11 cellular contexts compared by ENCODE assay signal in the genomic region with DNA sequence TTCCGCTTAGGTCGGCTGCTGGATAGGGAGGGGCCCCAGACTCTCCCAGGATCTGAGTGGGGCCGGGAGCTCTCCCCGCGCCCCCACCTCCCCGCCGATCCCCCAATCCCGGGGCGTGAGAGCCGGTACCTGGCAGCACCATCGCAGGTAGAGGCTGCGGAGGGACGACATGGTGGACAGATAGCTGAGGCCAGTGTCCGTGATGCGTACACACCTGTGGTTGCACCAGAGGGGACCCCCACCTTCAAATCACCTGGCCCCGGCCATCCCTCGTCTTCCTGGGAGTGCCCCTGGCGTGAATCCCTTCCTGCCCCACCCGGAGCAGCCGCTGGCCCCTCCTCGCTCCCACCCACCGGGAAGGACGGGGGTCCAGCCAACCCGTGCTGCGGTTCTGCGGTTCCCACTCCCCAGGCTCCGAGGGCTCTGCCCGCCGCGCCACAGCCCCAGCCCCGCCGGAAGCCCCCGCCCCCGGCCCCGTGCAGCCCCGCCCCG. TPM values are rescaled to one million over a fixed set of nuclear protein-coding genes. Genes with fewer than 3 reads are reported as not detected.
A peak's percentile ranks its signal among the peaks of the same experiment; 100 is the strongest.
DNase-seq lines count a peak whose midpoint lies in the region; ATAC-seq, FAIRE-seq and TF ChIP-seq lines count a peak whose summit lies in the region.
"Had no signal": no experiment of that assay in that cellular context is flagged by ENCODE, and none has a peak within 500 bp of the region (broad histone marks: within the 10 kb centered on the region; RNA-seq: fewer than 3 reads in every experiment).

No MANE protein-coding gene starts in this region.

- no peaks in the 10 kb centered on the region for H3K36me3 ChIP-seq in CD8-positive, alpha-beta T cell (ENCODE audit: insufficient read depth, low read length)
- H3K36me3 ChIP-seq in bronchial epithelial cell (ENCODE audit: control insufficient read depth, insufficient read depth, low read length): no peaks in the 10 kb centered on the region
- no peaks in the 10 kb centered on the region for H3K36me3 ChIP-seq in mucosa of rectum (ENCODE audit: control insufficient read depth in 2 of 2, insufficient read depth in 2 of 2, low read length in 2 of 2)
- H3K36me3 ChIP-seq: gastrocnemius medialis had no signal

- peak overlapping the region; percentile 58 for H3K4me3 ChIP-seq in CD8-positive, alpha-beta T cell (ENCODE audit: low read depth, low read length)
- peak overlapping the region; percentile 39 for H3K4me3 ChIP-seq in bronchial epithelial cell (ENCODE audit: low read depth, low read length)
- peak overlapping the region; percentile 50 to 57 for H3K4me3 ChIP-seq in mucosa of rectum (ENCODE audit: low read length in 2 of 2)

- H3K9me3 ChIP-seq in CD8-positive, alpha-beta T cell (ENCODE audit: low read length): no peaks in the 10 kb centered on the region
- no peaks in the 10 kb centered on the region for H3K9me3 ChIP-seq in mucosa of rectum (ENCODE audit: control insufficient read depth in 2 of 2, low read length in 2 of 2)
- H3K9me3 ChIP-seq: gastrocnemius medialis had no signal

- FAIRE-seq in bronchial epithelial cell (lab: Jason Lieb, UNC) (no peak), GM19239 (lab: Jason Lieb, UNC) (no peak)

- intact Hi-C loops in CD8-positive, alpha-beta T cell (cut with DNase I, micrococcal nuclease): no loop called here

- H3K4me1 ChIP-seq in CD8-positive, alpha-beta T cell (ENCODE audit: insufficient read depth, low read length): peaks cover 37% of the 10 kb centered on the region
- H3K4me1 ChIP-seq in mucosa of rectum (ENCODE audit: control insufficient read depth in 2 of 2, insufficient read depth in 2 of 2, low read length in 2 of 2): peaks cover 10 to 16% of the 10 kb centered on the region in 2 donors

- H3K4me3 Mint-ChIP-seq in CD8-positive, alpha-beta T cell: peak overlapping the region; percentile 35

- POLR2A ChIA-PET in CD8-positive, alpha-beta T cell (lab: Charles Lee): interaction anchor here (1.0 to 3.4 kb wide), 14 partner anchors 11 to 303 kb away, joined by 3 to 31 read pairs (median 8); a partner anchor contains a TSS
- POLR2A ChIA-PET in HEK293T (lab: Yijun Ruan, JAX): interaction anchor here (1.0 to 1.4 kb wide), 3 partner anchors 24 to 26 kb away, joined by 3 read pairs; a partner anchor contains a TSS

- no peak for TF ChIP-seq CTCF in CD8-positive, alpha-beta T cell (IDR thresholded peaks at IDR 0.05)
- no peak for TF ChIP-seq CTCF in bronchial epithelial cell (IDR thresholded peaks at IDR 0.05; ENCODE audit: insufficient read depth, low read length, severe bottlenecking)

- no peaks in the 10 kb centered on the region for H3K36me3 Mint-ChIP-seq in CD8-positive, alpha-beta T cell

- no peak overlapping the region for H3K27ac Mint-ChIP-seq in CD8-positive, alpha-beta T cell

- peak; percentile 6 for ATAC-seq in CD8-positive, alpha-beta T cell
- ATAC-seq: gastrocnemius medialis had no signal

- peaks cover 3% of the 10 kb centered on the region for H3K9me3 Mint-ChIP-seq in CD8-positive, alpha-beta T cell

- H3K4me1 Mint-ChIP-seq in CD8-positive, alpha-beta T cell (ENCODE audit: low read depth): peaks cover 30% of the 10 kb centered on the region

- CTCF ChIA-PET in CD8-positive, alpha-beta T cell (lab: Charles Lee): interaction anchor here (0.9 to 2.3 kb wide), 7 partner anchors 13 to 59 kb away, joined by 3 to 10 read pairs (median 4); a partner anchor contains a TSS
- CTCF ChIA-PET in HEK293T (lab: Yijun Ruan, JAX): no interaction called here

- no peak overlapping the region for H3K27ac ChIP-seq in CD8-positive, alpha-beta T cell (ENCODE audit: low read depth, low read length)
- H3K27ac ChIP-seq in mucosa of rectum (ENCODE audit: low read depth in 2 of 2, low read length in 2 of 2) (no peak overlapping the region), caudate nucleus (ENCODE audit: low read depth, low read length) (no peak overlapping the region)
- H3K27ac ChIP-seq: gastrocnemius medialis had no signal

- H3K27me3 Mint-ChIP-seq in CD8-positive, alpha-beta T cell (ENCODE audit: low read depth): no peaks in the 10 kb centered on the region

- no peak overlapping the region for H3K9ac ChIP-seq in mucosa of rectum (ENCODE audit: low read depth in 1 of 2, low read length in 2 of 2)

- no peaks in the 10 kb centered on the region for H3K27me3 ChIP-seq in CD8-positive, alpha-beta T cell (ENCODE audit: insufficient read depth, low read length)
- peaks cover 3% of the 10 kb centered on the region for H3K27me3 ChIP-seq in bronchial epithelial cell (ENCODE audit: control insufficient read depth, insufficient read depth, low read length)
- H3K27me3 ChIP-seq in mucosa of rectum (ENCODE audit: control insufficient read depth in 2 of 2, insufficient read depth in 2 of 2, low read length in 2 of 2): peaks cover 8 to 12% of the 10 kb centered on the region in 2 donors

- DNase-seq in CD8-positive, alpha-beta T cell: no peak
- DNase-seq in HEK293T (ENCODE audit: extremely low spot score) (peak; percentile 39), bronchial epithelial cell (ENCODE audit: low read depth) (no peak), GM19239 (ENCODE audit: insufficient read length, low spot score) (no peak), caudate nucleus (lab: John Stamatoyannopoulos, UW) (no peak), NCI-H2171 treated with DMSO at 0.1 percent for 48 hours (lab: John Stamatoyannopoulos, UW) (no peak), NCI-H1694 treated with DMSO at 0.1 percent for 48 hours (lab: John Stamatoyannopoulos, UW) (no peak)
- DNase-seq: DND-41, gastrocnemius medialis had no signal

TF ChIP-seq in HEK293T, 16 proteins besides CTCF, POLR2A, EP300 and RAD21:
- TF ChIP-seq FOXA1 (IDR thresholded peaks at IDR 0.05): no peak
- no peak for TF ChIP-seq NFRKB (IDR thresholded peaks at IDR 0.05)
- TF ChIP-seq BHLHE40 (IDR thresholded peaks at IDR 0.05; ENCODE audit: borderline replicate concordance): no peak
- no peak for TF ChIP-seq L3MBTL2 (conservative IDR thresholded peaks at IDR 0.05)
- no peak for TF ChIP-seq FOXM1 (IDR thresholded peaks at IDR 0.05; ENCODE audit: borderline replicate concordance)

RNA-seq across cellular contexts. Expression of a gene that starts 4.7 kb away (rescaled TPM):
- total RNA-seq in CD8-positive, alpha-beta T cell: 10 to 100 TPM; 11.8 to 12.1 TPM
- 3.4 and 4.0 TPM in 2 replicates for total RNA-seq in bronchial epithelial cell

RNA-seq across cellular contexts. Expression of a gene that starts 10.7 kb away (rescaled TPM):
- total RNA-seq in CD8-positive, alpha-beta T cell: 1 to 10 TPM; 4.4 to 4.6 TPM
- total RNA-seq in bronchial epithelial cell: 0.53 and 0.64 TPM in 2 replicates
- total RNA-seq: gastrocnemius medialis, mesenteric fat pad had no signal

RNA-seq across cellular contexts. Expression of a gene that starts 10.8 kb away (rescaled TPM):
- 10 to 100 TPM; 15.8 to 18.7 TPM for total RNA-seq in CD8-positive, alpha-beta T cell
- total RNA-seq in bronchial epithelial cell: 15.9 and 16.8 TPM in 2 replicates

RNA-seq across cellular contexts. Expression of a gene that starts 14.7 kb away (rescaled TPM):
- total RNA-seq in CD8-positive, alpha-beta T cell: 10 to 100 TPM; 40.0 to 50.0 TPM
- 159 and 204 TPM in 2 replicates for total RNA-seq in bronchial epithelial cell

RNA-seq across cellular contexts. Expression of a gene that starts 19.4 kb away (rescaled TPM):
- total RNA-seq in CD8-positive, alpha-beta T cell: 1 to 10 TPM; 3.1 to 4.1 TPM
- total RNA-seq in bronchial epithelial cell: 9.2 and 14.0 TPM in 2 replicates
